20 cellular contexts compared by ENCODE assay signal in genomic region chrX:123188081-123188480, GRCh38. TPM values are rescaled to one million over a fixed set of nuclear protein-coding genes. Genes with fewer than 3 reads are reported as not detected.
"Had no signal": no experiment of that assay in that cellular context is flagged by ENCODE, and none has a peak within 500 bp of the region (broad histone marks: within the 10 kb centered on the region; RNA-seq: fewer than 3 reads in every experiment).

No MANE protein-coding gene starts in this region.

- H3K4me1 ChIP-seq: colonic mucosa, right atrium auricular region, vagina had no signal

- H3K9me3 Mint-ChIP-seq: activated naive CD8-positive, alpha-beta T cell treated with anti-CD3 and anti-CD28 coated beads, Interleukin-2, amount 10 ng/mL, durations not matched to agents 7 days and 5 days; activated T-cell treated with anti-CD3 and anti-CD28 coated beads, Interleukin-2, amount 50 U/mL, for 4 hours had no signal

- H3K27ac ChIP-seq: colonic mucosa, epithelial cell of prostate, neutrophil, right atrium auricular region, tibial artery, vagina had no signal

- H3K4me3 ChIP-seq: colonic mucosa, mucosa of descending colon, right atrium auricular region, smooth muscle cell, tibial artery, vagina had no signal

- DNase-seq: activated CD4-positive, alpha-beta T cell treated with anti-CD3 and anti-CD28 coated beads, Interleukin-2, amount 50 U/mL, for 4 hours; activated gamma-delta T cell; activated naive CD8-positive, alpha-beta T cell treated with anti-CD3 and anti-CD28 coated beads, Interleukin-2, amount 10 ng/mL, durations not matched to agents 7 days and 5 days; activated T-cell treated with anti-CD3 and anti-CD28 coated beads, Interleukin-2, amount 50 U/mL, for 4 hours; aorta; colonic mucosa; effector CD8-positive, alpha-beta T cell; left colon; mucosa of descending colon; naive thymus-derived CD8-positive, alpha-beta T cell; posterior cingulate gyrus; T-helper 17 cell; tibial artery had no signal

- H3K36me3 ChIP-seq: colonic mucosa, neutrophil, right atrium auricular region, tibial artery, vagina had no signal

- H3K36me3 Mint-ChIP-seq: activated naive CD8-positive, alpha-beta T cell treated with anti-CD3 and anti-CD28 coated beads, Interleukin-2, amount 10 ng/mL, durations not matched to agents 7 days and 5 days; stimulated activated effector memory CD8-positive, alpha-beta T cell treated with anti-CD3 and anti-CD28 coated beads, Interleukin-12 subunit alpha, Interleukin-12 subunit beta, amount 100 ng/mL, for 72 hours had no signal

- H3K27me3 ChIP-seq: right atrium auricular region, tibial artery, vagina had no signal

- H3K27ac Mint-ChIP-seq: activated naive CD8-positive, alpha-beta T cell treated with anti-CD3 and anti-CD28 coated beads, Interleukin-2, amount 10 ng/mL, durations not matched to agents 7 days and 5 days; naive thymus-derived CD8-positive, alpha-beta T cell; stimulated activated effector memory CD8-positive, alpha-beta T cell treated with anti-CD3 and anti-CD28 coated beads, Interleukin-12 subunit alpha, Interleukin-12 subunit beta, amount 100 ng/mL, for 72 hours; T-helper 17 cell had no signal

- H3K4me2 ChIP-seq: smooth muscle cell had no signal

- ATAC-seq: activated T-cell treated with anti-CD3 and anti-CD28 coated beads, Interleukin-2, amount 50 U/mL, for 4 hours; left colon; mucosa of descending colon; naive thymus-derived CD8-positive, alpha-beta T cell; stimulated activated effector memory CD8-positive, alpha-beta T cell treated with anti-CD3 and anti-CD28 coated beads, Interleukin-12 subunit alpha, Interleukin-12 subunit beta, amount 100 ng/mL, for 72 hours; T-helper 17 cell had no signal

- H3K4me3 Mint-ChIP-seq: activated naive CD8-positive, alpha-beta T cell treated with anti-CD3 and anti-CD28 coated beads, Interleukin-2, amount 10 ng/mL, durations not matched to agents 7 days and 5 days; activated T-cell treated with anti-CD3 and anti-CD28 coated beads, Interleukin-2, amount 50 U/mL, for 4 hours; naive thymus-derived CD8-positive, alpha-beta T cell; stimulated activated effector memory CD8-positive, alpha-beta T cell treated with anti-CD3 and anti-CD28 coated beads, Interleukin-12 subunit alpha, Interleukin-12 subunit beta, amount 100 ng/mL, for 72 hours; T-helper 17 cell had no signal

RNA-seq across cellular contexts. Expression of gene GRIA3, which starts 4.0 kb away (rescaled TPM):
- total RNA-seq: activated T-cell treated with anti-CD3 and anti-CD28 coated beads, Interleukin-2, amount 50 U/mL, for 4 hours; lung microvascular endothelial cell; naive thymus-derived CD8-positive, alpha-beta T cell had no signal
- polyA plus RNA-seq: naive thymus-derived CD8-positive, alpha-beta T cell had no signal
